27 cellular contexts compared by ENCODE assay signal in genomic region chr3:115415246-115415645, GRCh38.
"Had no signal": no experiment of that assay in that cellular context is flagged by ENCODE, and none has a peak within 500 bp of the region (broad histone marks: within the 10 kb centered on the region; RNA-seq: fewer than 3 reads in every experiment).

No MANE protein-coding gene starts in this region.

- H3K4me1 ChIP-seq: gastrocnemius medialis, heart left ventricle had no signal

- H3K27me3 Mint-ChIP-seq: activated CD4-positive, alpha-beta memory T cell treated with anti-CD3 and anti-CD28 coated beads for 36 hours; activated CD4-positive, alpha-beta T cell treated with anti-CD3 and anti-CD28 coated beads for 36 hours; activated CD4-positive, alpha-beta T cell treated with anti-CD3 and anti-CD28 coated beads, Interleukin-2, amount 10 ng/mL, durations not matched to agents 24 days and 14 days; activated naive CD4-positive, alpha-beta T cell treated with anti-CD3 and anti-CD28 coated beads, Interleukin-2, amount 50 U/mL, for 24 hours; activated naive CD8-positive, alpha-beta T cell treated with anti-CD3 and anti-CD28 coated beads for 36 hours; activated T-helper 17 cell treated with anti-CD3 and anti-CD28 coated beads, Interleukin-2, amount 50 U/mL, for 72 hours; dendritic cell treated with granulocyte-macrophage colony-stimulating factor and Interleukin-4, amounts not matched to agents 40 ng/mL and 50 ng/mL, for 4 days had no signal

- H3K4me3 ChIP-seq: coronary artery, dorsolateral prefrontal cortex, gastrocnemius medialis, heart left ventricle had no signal

- H3K4me1 Mint-ChIP-seq: activated CD4-positive, alpha-beta T cell treated with anti-CD3 and anti-CD28 coated beads, Interleukin-2, amount 10 ng/mL, durations not matched to agents 24 days and 14 days; activated naive CD8-positive, alpha-beta T cell treated with anti-CD3 and anti-CD28 coated beads for 36 hours; endodermal cell had no signal

- H3K36me3 ChIP-seq: brain microvascular endothelial cell, gastrocnemius medialis, heart left ventricle had no signal

- H3K9me3 Mint-ChIP-seq: activated CD4-positive, alpha-beta memory T cell treated with anti-CD3 and anti-CD28 coated beads for 36 hours; activated naive CD4-positive, alpha-beta T cell treated with anti-CD3 and anti-CD28 coated beads for 36 hours; activated naive CD4-positive, alpha-beta T cell treated with anti-CD3 and anti-CD28 coated beads, Interleukin-2, amount 50 U/mL, for 24 hours; activated naive CD8-positive, alpha-beta T cell treated with anti-CD3 and anti-CD28 coated beads for 36 hours; activated T-cell treated with anti-CD3 and anti-CD28 coated beads, Interleukin-2, amount 50 U/mL, for 4 hours; activated T-helper 17 cell treated with anti-CD3 and anti-CD28 coated beads, Interleukin-2, amount 50 U/mL, for 72 hours; central memory CD8-positive, alpha-beta T cell; dendritic cell treated with granulocyte-macrophage colony-stimulating factor and Interleukin-4, amounts not matched to agents 40 ng/mL and 50 ng/mL, for 4 days; endodermal cell had no signal

- H3K9me3 ChIP-seq: gastrocnemius medialis, heart left ventricle had no signal

- H3K36me3 Mint-ChIP-seq: activated CD4-positive, alpha-beta memory T cell treated with anti-CD3 and anti-CD28 coated beads for 36 hours; activated naive CD4-positive, alpha-beta T cell treated with anti-CD3 and anti-CD28 coated beads, Interleukin-2, amount 50 U/mL, for 24 hours; activated naive CD8-positive, alpha-beta T cell treated with anti-CD3 and anti-CD28 coated beads for 36 hours had no signal

- H3K27ac Mint-ChIP-seq: activated CD4-positive, alpha-beta memory T cell treated with anti-CD3 and anti-CD28 coated beads for 36 hours; activated CD4-positive, alpha-beta T cell treated with anti-CD3 and anti-CD28 coated beads for 36 hours; activated CD4-positive, alpha-beta T cell treated with anti-CD3 and anti-CD28 coated beads, Interleukin-2, amount 10 ng/mL, durations not matched to agents 24 days and 14 days; activated CD8-positive, alpha-beta T cell treated with anti-CD3 and anti-CD28 coated beads, Interleukin-2, amount 10 ng/mL, durations not matched to agents 7 days and 5 days; activated naive CD4-positive, alpha-beta T cell treated with anti-CD3 and anti-CD28 coated beads for 36 hours; activated naive CD4-positive, alpha-beta T cell treated with anti-CD3 and anti-CD28 coated beads, Interleukin-2, amount 50 U/mL, for 24 hours; activated naive CD8-positive, alpha-beta T cell treated with anti-CD3 and anti-CD28 coated beads for 36 hours; activated T-helper 17 cell treated with anti-CD3 and anti-CD28 coated beads, Interleukin-2, amount 50 U/mL, for 72 hours; dendritic cell treated with granulocyte-macrophage colony-stimulating factor and Interleukin-4, amounts not matched to agents 40 ng/mL and 50 ng/mL, for 4 days; endodermal cell had no signal

- H3K4me3 Mint-ChIP-seq: activated CD4-positive, alpha-beta memory T cell treated with anti-CD3 and anti-CD28 coated beads for 36 hours; activated CD4-positive, alpha-beta T cell treated with anti-CD3 and anti-CD28 coated beads for 36 hours; activated CD4-positive, alpha-beta T cell treated with anti-CD3 and anti-CD28 coated beads, Interleukin-2, amount 10 ng/mL, durations not matched to agents 24 days and 14 days; activated CD8-positive, alpha-beta T cell treated with anti-CD3 and anti-CD28 coated beads, Interleukin-2, amount 10 ng/mL, durations not matched to agents 7 days and 5 days; activated naive CD4-positive, alpha-beta T cell treated with anti-CD3 and anti-CD28 coated beads for 36 hours; activated naive CD4-positive, alpha-beta T cell treated with anti-CD3 and anti-CD28 coated beads, Interleukin-2, amount 50 U/mL, for 24 hours; activated naive CD8-positive, alpha-beta T cell treated with anti-CD3 and anti-CD28 coated beads for 36 hours; activated T-cell treated with anti-CD3 and anti-CD28 coated beads, Interleukin-2, amount 50 U/mL, for 4 hours; activated T-helper 17 cell treated with anti-CD3 and anti-CD28 coated beads, Interleukin-2, amount 50 U/mL, for 72 hours; central memory CD8-positive, alpha-beta T cell; dendritic cell treated with granulocyte-macrophage colony-stimulating factor and Interleukin-4, amounts not matched to agents 40 ng/mL and 50 ng/mL, for 4 days; endodermal cell had no signal

- DNase-seq: activated CD4-positive, alpha-beta memory T cell treated with anti-CD3 and anti-CD28 coated beads for 36 hours; activated CD4-positive, alpha-beta T cell treated with anti-CD3 and anti-CD28 coated beads for 36 hours; activated CD4-positive, alpha-beta T cell treated with anti-CD3 and anti-CD28 coated beads, Interleukin-2, amount 10 ng/mL, durations not matched to agents 24 days and 14 days; activated CD4-positive, CD25-positive, alpha-beta regulatory T cell; activated CD4-positive, CD25-positive, alpha-beta regulatory T cell treated with anti-CD3 and anti-CD28 coated beads, Interleukin-2, amount 50 U/mL, for 72 hours; activated CD8-positive, alpha-beta T cell treated with anti-CD3 and anti-CD28 coated beads, Interleukin-2, amount 10 ng/mL, durations not matched to agents 7 days and 5 days; activated effector memory CD4-positive, alpha-beta T cell treated with Interleukin-2 at 50 U/mL for 16 hours; activated gamma-delta T cell treated with Interleukin-2 at 50 U/mL for 16 hours; activated naive CD4-positive, alpha-beta T cell treated with anti-CD3 and anti-CD28 coated beads for 36 hours; activated naive CD8-positive, alpha-beta T cell treated with anti-CD3 and anti-CD28 coated beads for 36 hours; activated T-cell treated with anti-CD3 and anti-CD28 coated beads, Interleukin-2, amount 50 U/mL, for 4 hours; amniotic stem cell; anterior cingulate cortex; brain microvascular endothelial cell; dorsolateral prefrontal cortex; effector memory CD4-positive, alpha-beta T cell; endodermal cell; foreskin fibroblast; gastrocnemius medialis; glutamatergic neuron had no signal

- H3K27me3 ChIP-seq: brain microvascular endothelial cell, dorsolateral prefrontal cortex, gastrocnemius medialis, heart left ventricle had no signal

- ATAC-seq: activated CD4-positive, alpha-beta T cell treated with anti-CD3 and anti-CD28 coated beads for 36 hours; activated CD8-positive, alpha-beta T cell treated with anti-CD3 and anti-CD28 coated beads, Interleukin-2, amount 10 ng/mL, durations not matched to agents 7 days and 5 days; activated T-cell treated with anti-CD3 and anti-CD28 coated beads, Interleukin-2, amount 50 U/mL, for 4 hours; activated T-helper 17 cell treated with anti-CD3 and anti-CD28 coated beads, Interleukin-2, amount 50 U/mL, for 72 hours; esophagus mucosa; gastrocnemius medialis; heart left ventricle had no signal
